In genomic region chr15:81157939-81158223, GRCh38 we compare ENCODE assay signal across 22 cellular contexts. TPM values are rescaled to one million over a fixed set of nuclear protein-coding genes. Genes with fewer than 3 reads are reported as not detected.
"Had no signal": no experiment of that assay in that cellular context is flagged by ENCODE, and none has a peak within 500 bp of the region (broad histone marks: within the 10 kb centered on the region; RNA-seq: fewer than 3 reads in every experiment).

No MANE protein-coding gene starts in this region.

- H3K4me3 ChIP-seq: heart left ventricle, ovary, right atrium auricular region, sigmoid colon, skin epidermis, transverse colon had no signal

- H3K27ac ChIP-seq: ovary, testis, transverse colon had no signal

- H3K36me3 ChIP-seq: heart left ventricle, ovary, right atrium auricular region, sigmoid colon, transverse colon had no signal

- H3K27me3 ChIP-seq: heart left ventricle, ovary, right atrium auricular region, sigmoid colon, testis, transverse colon had no signal

- ATAC-seq: natural killer cell; stimulated activated naive B cell treated with anti-CD40 and anti-IgM and Interleukin-4, amounts not matched to agents 10 μg/mL and 1 μg/mL and 100 μg/mL, for 72 hours; stimulated activated naive CD8-positive, alpha-beta T cell treated with anti-CD3 and anti-CD28 coated beads, Interleukin-15, amount 100 ng/mL, for 72 hours had no signal

- FAIRE-seq: frontal cortex, islet of Langerhans had no signal

- H3K9me3 ChIP-seq: heart left ventricle, ovary, right atrium auricular region, sigmoid colon, testis, transverse colon had no signal

- DNase-seq: effector memory CD4-positive, alpha-beta T cell; heart left ventricle; hypothalamus; kidney glomerular epithelial cell; natural killer cell; ovary; sigmoid colon; stimulated activated CD4-positive, alpha-beta T cell treated with anti-CD3 and anti-CD28 coated beads, Interleukin-2, amount 100 ng/mL, for 24 hours; stimulated activated CD4-positive, alpha-beta T cell treated with anti-CD3 and anti-CD28 coated beads, Interleukin-4, amount 100 ng/mL, for 4 hours; stimulated activated naive B cell treated with anti-CD40 and anti-IgM and Interleukin-4, amounts not matched to agents 10 μg/mL and 1 μg/mL and 100 μg/mL, for 72 hours; stimulated activated naive CD8-positive, alpha-beta T cell treated with anti-CD3 and anti-CD28 coated beads, Interleukin-15, amount 100 ng/mL, for 72 hours; testis; transverse colon had no signal

RNA-seq across cellular contexts. Expression of gene CFAP161, which starts 23.8 kb away (rescaled TPM):
- total RNA-seq: epithelial cell of proximal tubule, mesothelial cell of epicardium, neural crest cell, transverse colon had no signal
- polyA plus RNA-seq: fibroblast of lung, sigmoid colon, urinary bladder had no signal
